ENCODE assay signal across 9 cellular contexts in the genomic region with DNA sequence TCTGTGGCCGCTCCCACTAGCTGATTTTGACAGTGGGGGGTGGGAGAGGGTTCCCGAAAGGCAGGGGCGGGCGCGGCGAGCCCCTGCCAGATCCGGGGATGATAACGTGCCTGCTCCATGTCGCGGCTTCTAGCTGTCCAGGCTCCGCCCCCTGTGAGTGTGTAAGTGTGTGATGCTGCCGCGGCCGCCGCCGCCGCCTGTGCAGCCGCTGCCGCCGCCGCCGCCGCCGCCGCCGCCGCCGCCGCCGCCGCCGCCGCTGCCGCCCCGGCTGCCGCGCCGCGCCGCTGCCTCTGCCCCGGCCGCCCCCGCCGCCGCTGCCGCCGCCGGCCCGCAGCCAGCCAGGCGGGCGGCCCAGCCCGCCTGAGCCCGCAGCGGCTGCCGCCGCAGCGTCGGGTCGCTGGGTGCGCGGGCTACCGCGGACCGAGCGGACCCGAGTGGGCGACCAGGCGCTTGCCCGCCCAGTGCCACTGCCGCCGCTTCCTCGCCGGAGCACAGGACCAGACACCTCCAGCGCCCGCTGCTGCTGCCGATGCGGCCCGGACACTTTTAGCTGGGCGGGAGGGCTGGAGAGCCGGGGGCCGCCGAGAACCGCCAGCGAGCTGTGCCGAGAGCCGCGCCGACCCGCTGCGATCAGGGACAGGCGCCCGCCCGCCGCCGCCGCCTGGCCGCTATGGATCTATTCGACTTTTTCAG. TPM values are rescaled to one million over a fixed set of nuclear protein-coding genes. Genes with fewer than 3 reads are reported as not detected.
DNase-seq lines count a peak whose midpoint lies in the region; ATAC-seq and TF ChIP-seq lines count a peak whose summit lies in the region.
"Had no signal": no experiment of that assay in that cellular context is flagged by ENCODE, and none has a peak within 500 bp of the region (broad histone marks: within the 10 kb centered on the region; RNA-seq: fewer than 3 reads in every experiment).

A gene (plus strand): TSS at position 190 of the 693 bp plus-strand sequence. CDS start 481 bp downstream, at position 671.

- H3K36me3 ChIP-seq in body of pancreas (replicated peaks in 1 of 2; ENCODE audit: insufficient read depth in 1 of 2, low read depth in 2 of 2) = no peaks in the 10 kb centered on the region

- no peaks in the 10 kb centered on the region for H3K9me3 Mint-ChIP-seq in T-cell

- H3K4me3 Mint-ChIP-seq in T-cell = peak within 1 kb of the TSS; percentile 77 to 87 (median 83)

- DNase-seq in GM13976 (ENCODE audit: low spot score) (peak; percentile 35), T-cell (peak in 22 of 34 experiments; percentile 4 to 45 (median 24)), body of pancreas (peak; percentile 12 to 31 (median 21)), islet precursor cell (peak; percentile 63), KG1 (lab: John Stamatoyannopoulos, UW) (no peak)
- DNase-seq in stimulated activated CD4-positive, alpha-beta T cell treated with anti-CD3 and anti-CD28 coated beads, Interleukin-2, amount 100 ng/mL, for 24 hours = peak; percentile 54 to 64

- no peak within 1 kb of the TSS for H3K27ac ChIP-seq in body of pancreas
- H3K27ac ChIP-seq: VCaP had no signal

- no peak within 1 kb of the TSS for H3K27ac Mint-ChIP-seq in T-cell

- peaks cover 4 to 31% of the 10 kb centered on the region in 2 donors for H3K27me3 Mint-ChIP-seq in T-cell

- TF ChIP-seq POLR2A in body of pancreas (IDR thresholded peaks at IDR 0.05) = no peak

- peaks cover 11% of the 10 kb centered on the region for H3K4me1 ChIP-seq in body of pancreas

- ATAC-seq in HG03175 (IDR thresholded peaks at IDR 0.05; ENCODE audit: unreplicated experiment) (peak; percentile 56), T-cell (replicated peaks in 1 of 4) (peak; percentile 63 to 67 (median 66)), body of pancreas (peak; percentile 52), GM18873 (IDR thresholded peaks at IDR 0.05; ENCODE audit: low FRiP score, unreplicated experiment) (no peak)

- 0 to 1% methylated on average over 1 to 62 of the region's 98 CpGs for WGBS in body of pancreas, 2 donors

- POLR2A ChIA-PET in T-cell (lab: Charles Lee) = no interaction called here

- in situ Hi-C loops in GM13976 (cut with MboI; ENCODE audit: low sequenced_read_pairs, unreplicated experiment) = no loop called here

- no peak within 1 kb of the TSS for H3K4me3 ChIP-seq in body of pancreas

- CTCF ChIA-PET in T-cell (lab: Charles Lee) = interaction anchor here in 1 of 2 donors (0.6 kb wide), 1 partner anchor 1006 kb away, joined by 6 read pairs; no protein-coding TSS in a partner anchor

- H3K36me3 Mint-ChIP-seq in T-cell = no peaks in the 10 kb centered on the region

- H3K4me1 Mint-ChIP-seq in T-cell = peaks cover 8 to 14% (median 11%) of the 10 kb centered on the region in 3 donors

- no peaks in the 10 kb centered on the region for H3K9me3 ChIP-seq in body of pancreas

- intact Hi-C loops in body of pancreas (cut with DNase I) = no loop called here

- no peaks in the 10 kb centered on the region for H3K27me3 ChIP-seq in body of pancreas

- no peak for TF ChIP-seq CTCF in GM13976 (IDR thresholded peaks at IDR 0.05; ENCODE audit: borderline replicate concordance, control extremely low read depth, extremely low read depth, insufficient read depth, missing control alignments)
- no peak for TF ChIP-seq CTCF in body of pancreas (IDR thresholded peaks at IDR 0.05)

RNA-seq across cellular contexts. Expression of the gene that starts here (rescaled TPM):
- total RNA-seq in T-cell = 1 to 10 TPM in 4 of 5 donors, under 1 TPM in 1; 0.95 to 4.1 (median 2.3) TPM
- total RNA-seq in body of pancreas = 1 to 10 TPM in 1 of 2 donors, under 1 TPM in 1; 0.99 to 2.1 TPM
